ENCODE assay signal across 1 cellular context in the genomic region with DNA sequence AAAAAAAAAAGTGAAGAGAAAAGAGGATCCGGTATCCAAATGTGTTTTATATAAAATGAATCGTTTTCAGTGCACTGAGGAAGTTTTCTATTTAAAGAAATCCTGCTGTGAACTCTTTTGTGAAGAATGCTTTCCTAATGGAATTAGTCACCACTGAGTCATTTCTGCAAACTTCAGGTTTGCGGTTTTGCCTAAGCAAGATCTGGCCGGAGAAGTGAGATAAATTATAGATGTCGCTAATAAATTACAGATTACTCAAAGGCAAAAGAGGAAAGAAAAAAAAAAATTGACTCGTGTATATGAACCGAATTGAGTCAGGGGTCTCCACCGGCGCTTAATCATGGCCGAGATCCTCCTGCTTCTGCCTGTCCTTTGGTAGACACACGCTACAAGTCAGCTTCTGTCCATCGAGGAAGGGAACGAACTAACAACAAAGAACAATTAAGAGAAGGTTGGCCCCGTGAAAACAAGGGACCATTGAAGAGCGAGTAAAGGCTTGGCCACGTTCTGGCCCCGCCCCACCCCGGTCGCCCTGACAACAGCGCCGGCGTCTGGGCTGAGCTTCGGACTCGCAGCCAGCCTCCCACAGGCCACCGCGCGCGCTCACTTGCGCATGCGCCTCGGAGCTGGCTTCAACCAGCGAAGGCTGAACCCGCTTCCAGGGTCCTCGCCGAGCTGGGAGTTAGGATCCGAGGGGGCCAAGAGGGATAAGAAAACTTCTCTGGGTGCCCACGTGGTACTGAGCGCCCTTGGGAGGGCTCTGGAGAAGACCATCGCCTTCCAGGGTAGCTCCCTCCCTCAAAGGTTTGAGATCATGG.
A peak's percentile ranks its signal among the peaks of the same experiment; 100 is the strongest.
TF ChIP-seq lines count a peak whose summit lies in the region.

No MANE protein-coding gene starts in this region.

TF ChIP-seq in HEK293, 187 proteins besides CTCF, POLR2A, EP300 and RAD21 (continued from another document and continues in another):
- TF ChIP-seq, protein P1, sequence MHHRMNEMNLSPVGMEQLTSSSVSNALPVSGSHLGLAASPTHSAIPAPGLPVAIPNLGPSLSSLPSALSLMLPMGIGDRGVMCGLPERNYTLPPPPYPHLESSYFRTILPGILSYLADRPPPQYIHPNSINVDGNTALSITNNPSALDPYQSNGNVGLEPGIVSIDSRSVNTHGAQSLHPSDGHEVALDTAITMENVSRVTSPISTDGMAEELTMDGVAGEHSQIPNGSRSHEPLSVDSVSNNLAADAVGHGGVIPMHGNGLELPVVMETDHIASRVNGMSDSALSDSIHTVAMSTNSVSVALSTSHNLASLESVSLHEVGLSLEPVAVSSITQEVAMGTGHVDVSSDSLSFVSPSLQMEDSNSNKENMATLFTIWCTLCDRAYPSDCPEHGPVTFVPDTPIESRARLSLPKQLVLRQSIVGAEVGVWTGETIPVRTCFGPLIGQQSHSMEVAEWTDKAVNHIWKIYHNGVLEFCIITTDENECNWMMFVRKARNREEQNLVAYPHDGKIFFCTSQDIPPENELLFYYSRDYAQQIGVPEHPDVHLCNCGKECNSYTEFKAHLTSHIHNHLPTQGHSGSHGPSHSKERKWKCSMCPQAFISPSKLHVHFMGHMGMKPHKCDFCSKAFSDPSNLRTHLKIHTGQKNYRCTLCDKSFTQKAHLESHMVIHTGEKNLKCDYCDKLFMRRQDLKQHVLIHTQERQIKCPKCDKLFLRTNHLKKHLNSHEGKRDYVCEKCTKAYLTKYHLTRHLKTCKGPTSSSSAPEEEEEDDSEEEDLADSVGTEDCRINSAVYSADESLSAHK (tag by site-specific recombination; IDR thresholded peaks at IDR 0.05): peak; percentile 47; the same call in 1 of the 2 replicates
- TF ChIP-seq, protein P2, sequence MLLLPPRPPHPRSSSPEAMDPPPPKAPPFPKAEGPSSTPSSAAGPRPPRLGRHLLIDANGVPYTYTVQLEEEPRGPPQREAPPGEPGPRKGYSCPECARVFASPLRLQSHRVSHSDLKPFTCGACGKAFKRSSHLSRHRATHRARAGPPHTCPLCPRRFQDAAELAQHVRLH (tag by site-specific recombination; IDR thresholded peaks at IDR 0.05): no peak
- TF ChIP-seq ZNF404 (tag by site-specific recombination; IDR thresholded peaks at IDR 0.05) (no peak), SALL2 (tag by site-specific recombination; IDR thresholded peaks at IDR 0.05; ENCODE audit: borderline replicate concordance) (no peak), MEIS1 (CRISPR knock-in tag; IDR thresholded peaks at IDR 0.05; ENCODE audit: borderline replicate concordance) (no peak), ZNF677 (tag by site-specific recombination; IDR thresholded peaks at IDR 0.05) (no peak), KLF10 (tag by site-specific recombination; IDR thresholded peaks at IDR 0.05) (peak; percentile 82), ZNF561 (tag by site-specific recombination; IDR thresholded peaks at IDR 0.05; ENCODE audit: borderline replicate concordance) (0 out of 2 replicates have a peak, but pooled peaks have one; percentile 30), KLF7 (tag by site-specific recombination; IDR thresholded peaks at IDR 0.05; ENCODE audit: borderline replicate concordance) (no peak), ZFP37 (tag by site-specific recombination; IDR thresholded peaks at IDR 0.05) (0 out of 2 replicates have a peak, but pooled peaks have one; percentile 41), SP2 (tag by site-specific recombination; IDR thresholded peaks at IDR 0.05) (peak; percentile 67), HOXC10 (CRISPR knock-in tag; IDR thresholded peaks at IDR 0.05) (0 out of 2 replicates have a peak, but pooled peaks have one; percentile 43), ZBTB21 (tag by site-specific recombination; IDR thresholded peaks at IDR 0.05) (peak; percentile 47; the same call in 1 of the 2 replicates), ZBTB8A (tag by site-specific recombination; IDR thresholded peaks at IDR 0.05) (no peak), BCL11B (tag by site-specific recombination; IDR thresholded peaks at IDR 0.05; ENCODE audit: low read depth) (peak; percentile 69; the same call in 1 of the 2 replicates), ZNF174 (tag by site-specific recombination; IDR thresholded peaks at IDR 0.05) (no peak), ZNF585B (tag by site-specific recombination; IDR thresholded peaks at IDR 0.05) (no peak), ZNF221 (tag by site-specific recombination; IDR thresholded peaks at IDR 0.05; ENCODE audit: borderline replicate concordance) (no peak), ZFP41 (tag by site-specific recombination; IDR thresholded peaks at IDR 0.05; ENCODE audit: borderline replicate concordance) (no peak), ZNF76 (tag by site-specific recombination; IDR thresholded peaks at IDR 0.05; ENCODE audit: borderline replicate concordance, low read depth) (peak; percentile 88), ZNF132 (tag by site-specific recombination; IDR thresholded peaks at IDR 0.05; ENCODE audit: borderline replicate concordance) (no peak), OVOL3 (tag by site-specific recombination; IDR thresholded peaks at IDR 0.05) (peak; percentile 15; the same call in 1 of the 2 replicates), SP7 (tag by site-specific recombination; IDR thresholded peaks at IDR 0.05) (peak; percentile 95), ZEB2 (tag by site-specific recombination; IDR thresholded peaks at IDR 0.05) (peak; percentile 97), KLF8 (tag by site-specific recombination; IDR thresholded peaks at IDR 0.05) (peak; percentile 69; the same call in 1 of the 2 replicates), ZNF596 (tag by site-specific recombination; IDR thresholded peaks at IDR 0.05) (no peak), GLIS1 (tag by site-specific recombination; IDR thresholded peaks at IDR 0.05) (peak; percentile 15; the same call in 1 of the 2 replicates), ZNF544 (tag by site-specific recombination; IDR thresholded peaks at IDR 0.05) (no peak), ZNF624 (tag by site-specific recombination; IDR thresholded peaks at IDR 0.05) (no peak), ZNF24 (tag by site-specific recombination; IDR thresholded peaks at IDR 0.05) (peak; percentile 85), PRDM1 (tag by site-specific recombination; IDR thresholded peaks at IDR 0.05) (peak; percentile 81; the same call in 1 of the 2 replicates)
- TF ChIP-seq, protein P3, sequence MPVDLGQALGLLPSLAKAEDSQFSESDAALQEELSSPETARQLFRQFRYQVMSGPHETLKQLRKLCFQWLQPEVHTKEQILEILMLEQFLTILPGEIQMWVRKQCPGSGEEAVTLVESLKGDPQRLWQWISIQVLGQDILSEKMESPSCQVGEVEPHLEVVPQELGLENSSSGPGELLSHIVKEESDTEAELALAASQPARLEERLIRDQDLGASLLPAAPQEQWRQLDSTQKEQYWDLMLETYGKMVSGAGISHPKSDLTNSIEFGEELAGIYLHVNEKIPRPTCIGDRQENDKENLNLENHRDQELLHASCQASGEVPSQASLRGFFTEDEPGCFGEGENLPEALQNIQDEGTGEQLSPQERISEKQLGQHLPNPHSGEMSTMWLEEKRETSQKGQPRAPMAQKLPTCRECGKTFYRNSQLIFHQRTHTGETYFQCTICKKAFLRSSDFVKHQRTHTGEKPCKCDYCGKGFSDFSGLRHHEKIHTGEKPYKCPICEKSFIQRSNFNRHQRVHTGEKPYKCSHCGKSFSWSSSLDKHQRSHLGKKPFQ (tag by site-specific recombination; IDR thresholded peaks at IDR 0.05): no peak
- TF ChIP-seq, protein P4, sequence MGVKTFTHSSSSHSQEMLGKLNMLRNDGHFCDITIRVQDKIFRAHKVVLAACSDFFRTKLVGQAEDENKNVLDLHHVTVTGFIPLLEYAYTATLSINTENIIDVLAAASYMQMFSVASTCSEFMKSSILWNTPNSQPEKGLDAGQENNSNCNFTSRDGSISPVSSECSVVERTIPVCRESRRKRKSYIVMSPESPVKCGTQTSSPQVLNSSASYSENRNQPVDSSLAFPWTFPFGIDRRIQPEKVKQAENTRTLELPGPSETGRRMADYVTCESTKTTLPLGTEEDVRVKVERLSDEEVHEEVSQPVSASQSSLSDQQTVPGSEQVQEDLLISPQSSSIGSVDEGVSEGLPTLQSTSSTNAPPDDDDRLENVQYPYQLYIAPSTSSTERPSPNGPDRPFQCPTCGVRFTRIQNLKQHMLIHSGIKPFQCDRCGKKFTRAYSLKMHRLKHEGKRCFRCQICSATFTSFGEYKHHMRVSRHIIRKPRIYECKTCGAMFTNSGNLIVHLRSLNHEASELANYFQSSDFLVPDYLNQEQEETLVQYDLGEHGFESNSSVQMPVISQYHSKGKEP (tag by site-specific recombination; IDR thresholded peaks at IDR 0.05): peak; percentile 77
- TF ChIP-seq, protein P5, sequence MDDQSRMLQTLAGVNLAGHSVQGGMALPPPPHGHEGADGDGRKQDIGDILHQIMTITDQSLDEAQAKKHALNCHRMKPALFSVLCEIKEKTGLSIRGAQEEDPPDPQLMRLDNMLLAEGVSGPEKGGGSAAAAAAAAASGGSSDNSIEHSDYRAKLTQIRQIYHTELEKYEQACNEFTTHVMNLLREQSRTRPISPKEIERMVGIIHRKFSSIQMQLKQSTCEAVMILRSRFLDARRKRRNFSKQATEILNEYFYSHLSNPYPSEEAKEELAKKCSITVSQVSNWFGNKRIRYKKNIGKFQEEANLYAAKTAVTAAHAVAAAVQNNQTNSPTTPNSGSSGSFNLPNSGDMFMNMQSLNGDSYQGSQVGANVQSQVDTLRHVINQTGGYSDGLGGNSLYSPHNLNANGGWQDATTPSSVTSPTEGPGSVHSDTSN (CRISPR knock-in tag; IDR thresholded peaks at IDR 0.05): no peak
- TF ChIP-seq, protein P6, sequence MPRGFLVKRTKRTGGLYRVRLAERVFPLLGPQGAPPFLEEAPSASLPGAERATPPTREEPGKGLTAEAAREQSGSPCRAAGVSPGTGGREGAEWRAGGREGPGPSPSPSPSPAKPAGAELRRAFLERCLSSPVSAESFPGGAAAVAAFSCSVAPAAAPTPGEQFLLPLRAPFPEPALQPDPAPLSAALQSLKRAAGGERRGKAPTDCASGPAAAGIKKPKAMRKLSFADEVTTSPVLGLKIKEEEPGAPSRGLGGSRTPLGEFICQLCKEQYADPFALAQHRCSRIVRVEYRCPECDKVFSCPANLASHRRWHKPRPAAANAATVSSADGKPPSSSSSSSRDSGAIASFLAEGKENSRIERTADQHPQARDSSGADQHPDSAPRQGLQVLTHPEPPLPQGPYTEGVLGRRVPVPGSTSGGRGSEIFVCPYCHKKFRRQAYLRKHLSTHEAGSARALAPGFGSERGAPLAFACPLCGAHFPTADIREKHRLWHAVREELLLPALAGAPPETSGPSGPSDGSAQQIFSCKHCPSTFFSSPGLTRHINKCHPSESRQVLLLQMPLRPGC (tag by site-specific recombination; IDR thresholded peaks at IDR 0.05): peak; percentile 91
- TF ChIP-seq, protein P7, sequence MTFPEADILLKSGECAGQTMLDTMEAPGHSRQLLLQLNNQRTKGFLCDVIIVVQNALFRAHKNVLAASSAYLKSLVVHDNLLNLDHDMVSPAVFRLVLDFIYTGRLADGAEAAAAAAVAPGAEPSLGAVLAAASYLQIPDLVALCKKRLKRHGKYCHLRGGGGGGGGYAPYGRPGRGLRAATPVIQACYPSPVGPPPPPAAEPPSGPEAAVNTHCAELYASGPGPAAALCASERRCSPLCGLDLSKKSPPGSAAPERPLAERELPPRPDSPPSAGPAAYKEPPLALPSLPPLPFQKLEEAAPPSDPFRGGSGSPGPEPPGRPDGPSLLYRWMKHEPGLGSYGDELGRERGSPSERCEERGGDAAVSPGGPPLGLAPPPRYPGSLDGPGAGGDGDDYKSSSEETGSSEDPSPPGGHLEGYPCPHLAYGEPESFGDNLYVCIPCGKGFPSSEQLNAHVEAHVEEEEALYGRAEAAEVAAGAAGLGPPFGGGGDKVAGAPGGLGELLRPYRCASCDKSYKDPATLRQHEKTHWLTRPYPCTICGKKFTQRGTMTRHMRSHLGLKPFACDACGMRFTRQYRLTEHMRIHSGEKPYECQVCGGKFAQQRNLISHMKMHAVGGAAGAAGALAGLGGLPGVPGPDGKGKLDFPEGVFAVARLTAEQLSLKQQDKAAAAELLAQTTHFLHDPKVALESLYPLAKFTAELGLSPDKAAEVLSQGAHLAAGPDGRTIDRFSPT (tag by site-specific recombination; IDR thresholded peaks at IDR 0.05): peak; percentile 72
- TF ChIP-seq, protein P8, sequence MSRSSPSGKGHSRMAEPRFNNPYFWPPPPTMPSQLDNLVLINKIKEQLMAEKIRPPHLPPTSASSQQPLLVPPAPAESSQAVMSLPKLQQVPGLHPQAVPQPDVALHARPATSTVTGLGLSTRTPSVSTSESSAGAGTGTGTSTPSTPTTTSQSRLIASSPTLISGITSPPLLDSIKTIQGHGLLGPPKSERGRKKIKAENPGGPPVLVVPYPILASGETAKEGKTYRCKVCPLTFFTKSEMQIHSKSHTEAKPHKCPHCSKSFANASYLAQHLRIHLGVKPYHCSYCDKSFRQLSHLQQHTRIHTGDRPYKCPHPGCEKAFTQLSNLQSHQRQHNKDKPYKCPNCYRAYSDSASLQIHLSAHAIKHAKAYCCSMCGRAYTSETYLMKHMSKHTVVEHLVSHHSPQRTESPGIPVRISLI (tag by site-specific recombination; IDR thresholded peaks at IDR 0.05): peak; percentile 87
- TF ChIP-seq, protein P9, sequence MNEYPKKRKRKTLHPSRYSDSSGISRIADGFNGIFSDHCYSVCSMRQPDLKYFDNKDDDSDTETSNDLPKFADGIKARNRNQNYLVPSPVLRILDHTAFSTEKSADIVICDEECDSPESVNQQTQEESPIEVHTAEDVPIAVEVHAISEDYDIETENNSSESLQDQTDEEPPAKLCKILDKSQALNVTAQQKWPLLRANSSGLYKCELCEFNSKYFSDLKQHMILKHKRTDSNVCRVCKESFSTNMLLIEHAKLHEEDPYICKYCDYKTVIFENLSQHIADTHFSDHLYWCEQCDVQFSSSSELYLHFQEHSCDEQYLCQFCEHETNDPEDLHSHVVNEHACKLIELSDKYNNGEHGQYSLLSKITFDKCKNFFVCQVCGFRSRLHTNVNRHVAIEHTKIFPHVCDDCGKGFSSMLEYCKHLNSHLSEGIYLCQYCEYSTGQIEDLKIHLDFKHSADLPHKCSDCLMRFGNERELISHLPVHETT (tag by site-specific recombination; IDR thresholded peaks at IDR 0.05): peak; percentile 88
- TF ChIP-seq, protein P10, sequence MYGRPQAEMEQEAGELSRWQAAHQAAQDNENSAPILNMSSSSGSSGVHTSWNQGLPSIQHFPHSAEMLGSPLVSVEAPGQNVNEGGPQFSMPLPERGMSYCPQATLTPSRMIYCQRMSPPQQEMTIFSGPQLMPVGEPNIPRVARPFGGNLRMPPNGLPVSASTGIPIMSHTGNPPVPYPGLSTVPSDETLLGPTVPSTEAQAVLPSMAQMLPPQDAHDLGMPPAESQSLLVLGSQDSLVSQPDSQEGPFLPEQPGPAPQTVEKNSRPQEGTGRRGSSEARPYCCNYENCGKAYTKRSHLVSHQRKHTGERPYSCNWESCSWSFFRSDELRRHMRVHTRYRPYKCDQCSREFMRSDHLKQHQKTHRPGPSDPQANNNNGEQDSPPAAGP (tag by site-specific recombination; IDR thresholded peaks at IDR 0.05): peak; percentile 76
- TF ChIP-seq, protein P11, sequence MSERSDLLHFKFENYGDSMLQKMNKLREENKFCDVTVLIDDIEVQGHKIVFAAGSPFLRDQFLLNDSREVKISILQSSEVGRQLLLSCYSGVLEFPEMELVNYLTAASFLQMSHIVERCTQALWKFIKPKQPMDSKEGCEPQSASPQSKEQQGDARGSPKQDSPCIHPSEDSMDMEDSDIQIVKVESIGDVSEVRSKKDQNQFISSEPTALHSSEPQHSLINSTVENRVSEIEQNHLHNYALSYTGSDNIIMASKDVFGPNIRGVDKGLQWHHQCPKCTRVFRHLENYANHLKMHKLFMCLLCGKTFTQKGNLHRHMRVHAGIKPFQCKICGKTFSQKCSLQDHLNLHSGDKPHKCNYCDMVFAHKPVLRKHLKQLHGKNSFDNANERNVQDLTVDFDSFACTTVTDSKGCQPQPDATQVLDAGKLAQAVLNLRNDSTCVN (tag by site-specific recombination; optimal IDR thresholded peaks at IDR 0.05): peak; percentile 33
